In the genomic region with DNA sequence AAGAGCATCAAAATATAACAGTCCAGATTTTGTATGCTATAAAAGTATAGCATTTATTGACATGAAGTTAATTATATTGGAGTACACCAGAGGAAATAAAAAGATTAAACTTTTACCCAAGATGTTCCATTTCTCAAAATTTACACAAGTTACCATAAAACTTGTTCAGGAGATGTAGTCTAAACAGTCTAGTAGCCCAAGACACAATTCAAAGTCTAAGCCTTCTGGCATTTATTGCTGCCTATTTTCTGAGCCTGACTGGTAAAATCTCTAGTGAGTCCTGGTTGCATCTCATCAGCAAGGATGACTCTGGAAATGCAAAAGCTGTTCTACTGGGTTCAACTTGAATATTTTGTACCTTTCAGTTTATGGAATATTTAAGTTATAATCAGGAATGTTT, we compare ENCODE assay signal across 9 cellular contexts.
"Had no signal": no experiment of that assay in that cellular context is flagged by ENCODE, and none has a peak within 500 bp of the region (broad histone marks: within the 10 kb centered on the region; RNA-seq: fewer than 3 reads in every experiment).

No MANE protein-coding gene starts in this region.

- DNase-seq: GM23248, GOT3, H7, HFFc6 had no signal

- H3K4me3 Mint-ChIP-seq: HFFc6, IgD-negative memory B cell had no signal

- H3K27me3 Mint-ChIP-seq: IgD-negative memory B cell had no signal

- H3K9me3 ChIP-seq: HAP-1 had no signal

- H3K27ac Mint-ChIP-seq: HFFc6, IgD-negative memory B cell had no signal

- H3K4me3 ChIP-seq: GM23248, HAP-1 had no signal

- H3K4me1 ChIP-seq: HAP-1 had no signal

- H3K9ac ChIP-seq: GM23248 had no signal

- H3K36me3 ChIP-seq: HAP-1 had no signal

- ATAC-seq: HCT116, HepG2 had no signal

- H3K27ac ChIP-seq: GM23248, HL-60 had no signal
